In the genomic region with DNA sequence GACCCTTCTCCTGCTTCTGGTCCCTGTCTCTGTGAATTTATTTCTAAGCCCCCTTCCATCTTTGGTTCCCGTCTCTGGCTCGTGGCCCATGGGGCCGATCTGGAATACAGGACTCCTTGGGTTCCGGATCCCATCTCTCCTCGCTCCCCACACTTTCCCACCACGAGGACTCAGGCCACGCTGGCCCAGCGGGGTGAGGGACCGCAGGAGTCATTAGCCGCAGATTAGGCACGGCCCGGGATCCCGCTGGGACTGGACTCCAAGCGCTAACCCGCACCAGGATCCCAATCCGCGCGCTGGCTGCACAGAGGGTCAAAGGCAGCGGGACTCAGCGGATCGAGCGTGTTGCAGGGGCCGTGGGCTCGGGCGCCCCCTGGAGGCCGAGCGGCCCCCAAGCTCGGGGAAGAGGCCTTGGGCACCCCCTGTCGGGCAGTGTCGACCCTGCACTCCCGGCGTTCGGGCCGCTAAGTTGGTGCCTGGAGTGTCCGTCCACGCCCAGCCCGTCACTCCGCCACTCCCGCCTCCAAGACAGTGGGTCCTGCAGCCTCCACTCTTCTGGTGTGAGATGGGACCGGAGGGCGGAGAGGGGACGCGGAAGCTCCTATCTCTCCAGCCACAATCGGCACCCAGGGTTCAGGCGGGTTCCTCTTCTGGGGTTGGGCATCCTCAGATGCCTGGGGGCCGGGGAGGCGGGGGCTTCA, we compare ENCODE assay signal across 1 cellular context.
TF ChIP-seq lines count a peak whose summit lies in the region.

No MANE protein-coding gene starts in this region.

TF ChIP-seq in K562, 482 proteins besides CTCF, POLR2A, EP300 and RAD21 (continues in another document):
- TF ChIP-seq BRCA1 (IDR thresholded peaks at IDR 0.05), result no peak
- no peak for TF ChIP-seq BRCA1 (CRISPR knock-in tag; IDR thresholded peaks at IDR 0.05)
- 0 out of 2 replicates have a peak, but pooled peaks have one; percentile 20 for TF ChIP-seq THAP12 (CRISPR knock-in tag; IDR thresholded peaks at IDR 0.05)
- TF ChIP-seq, protein P1, sequence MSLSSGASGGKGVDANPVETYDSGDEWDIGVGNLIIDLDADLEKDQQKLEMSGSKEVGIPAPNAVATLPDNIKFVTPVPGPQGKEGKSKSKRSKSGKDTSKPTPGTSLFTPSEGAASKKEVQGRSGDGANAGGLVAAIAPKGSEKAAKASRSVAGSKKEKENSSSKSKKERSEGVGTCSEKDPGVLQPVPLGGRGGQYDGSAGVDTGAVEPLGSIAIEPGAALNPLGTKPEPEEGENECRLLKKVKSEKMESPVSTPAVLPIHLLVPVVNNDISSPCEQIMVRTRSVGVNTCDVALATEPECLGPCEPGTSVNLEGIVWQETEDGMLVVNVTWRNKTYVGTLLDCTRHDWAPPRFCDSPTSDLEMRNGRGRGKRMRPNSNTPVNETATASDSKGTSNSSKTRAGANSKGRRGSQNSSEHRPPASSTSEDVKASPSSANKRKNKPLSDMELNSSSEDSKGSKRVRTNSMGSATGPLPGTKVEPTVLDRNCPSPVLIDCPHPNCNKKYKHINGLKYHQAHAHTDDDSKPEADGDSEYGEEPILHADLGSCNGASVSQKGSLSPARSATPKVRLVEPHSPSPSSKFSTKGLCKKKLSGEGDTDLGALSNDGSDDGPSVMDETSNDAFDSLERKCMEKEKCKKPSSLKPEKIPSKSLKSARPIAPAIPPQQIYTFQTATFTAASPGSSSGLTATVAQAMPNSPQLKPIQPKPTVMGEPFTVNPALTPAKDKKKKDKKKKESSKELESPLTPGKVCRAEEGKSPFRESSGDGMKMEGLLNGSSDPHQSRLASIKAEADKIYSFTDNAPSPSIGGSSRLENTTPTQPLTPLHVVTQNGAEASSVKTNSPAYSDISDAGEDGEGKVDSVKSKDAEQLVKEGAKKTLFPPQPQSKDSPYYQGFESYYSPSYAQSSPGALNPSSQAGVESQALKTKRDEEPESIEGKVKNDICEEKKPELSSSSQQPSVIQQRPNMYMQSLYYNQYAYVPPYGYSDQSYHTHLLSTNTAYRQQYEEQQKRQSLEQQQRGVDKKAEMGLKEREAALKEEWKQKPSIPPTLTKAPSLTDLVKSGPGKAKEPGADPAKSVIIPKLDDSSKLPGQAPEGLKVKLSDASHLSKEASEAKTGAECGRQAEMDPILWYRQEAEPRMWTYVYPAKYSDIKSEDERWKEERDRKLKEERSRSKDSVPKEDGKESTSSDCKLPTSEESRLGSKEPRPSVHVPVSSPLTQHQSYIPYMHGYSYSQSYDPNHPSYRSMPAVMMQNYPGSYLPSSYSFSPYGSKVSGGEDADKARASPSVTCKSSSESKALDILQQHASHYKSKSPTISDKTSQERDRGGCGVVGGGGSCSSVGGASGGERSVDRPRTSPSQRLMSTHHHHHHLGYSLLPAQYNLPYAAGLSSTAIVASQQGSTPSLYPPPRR (CRISPR knock-in tag; IDR thresholded peaks at IDR 0.05; ENCODE audit: borderline replicate concordance), result 0 out of 2 replicates have a peak, but pooled peaks have one; percentile 52
- peak; percentile 68; the same call in 1 of the 2 replicates for TF ChIP-seq GATAD2B (IDR thresholded peaks at IDR 0.05; ENCODE audit: borderline replicate concordance)
- no peak for TF ChIP-seq CREBBP (IDR thresholded peaks at IDR 0.05; ENCODE audit: low read depth, low read length)
- peak; percentile 42 for TF ChIP-seq NEUROD1 (IDR thresholded peaks at IDR 0.05; ENCODE audit: borderline replicate concordance, low read depth, low read length, partially characterized antibody)
- peak; percentile 93 for TF ChIP-seq CTBP1 (IDR thresholded peaks at IDR 0.05; ENCODE audit: borderline replicate concordance)
- peak; percentile 33; the same call in 1 of the 2 replicates for TF ChIP-seq EP400 (IDR thresholded peaks at IDR 0.05)
- TF ChIP-seq STAG1 (CRISPR knock-in tag; IDR thresholded peaks at IDR 0.05; ENCODE audit: borderline replicate concordance), result peak; percentile 89
- TF ChIP-seq SAFB (IDR thresholded peaks at IDR 0.05; ENCODE audit: borderline replicate concordance, low read depth, low read length), result 0 out of 2 replicates have a peak, but pooled peaks have one; percentile 53
- no peak for TF ChIP-seq ZNF253 (CRISPR knock-in tag; conservative IDR thresholded peaks at IDR 0.05)
- TF ChIP-seq, protein P2, sequence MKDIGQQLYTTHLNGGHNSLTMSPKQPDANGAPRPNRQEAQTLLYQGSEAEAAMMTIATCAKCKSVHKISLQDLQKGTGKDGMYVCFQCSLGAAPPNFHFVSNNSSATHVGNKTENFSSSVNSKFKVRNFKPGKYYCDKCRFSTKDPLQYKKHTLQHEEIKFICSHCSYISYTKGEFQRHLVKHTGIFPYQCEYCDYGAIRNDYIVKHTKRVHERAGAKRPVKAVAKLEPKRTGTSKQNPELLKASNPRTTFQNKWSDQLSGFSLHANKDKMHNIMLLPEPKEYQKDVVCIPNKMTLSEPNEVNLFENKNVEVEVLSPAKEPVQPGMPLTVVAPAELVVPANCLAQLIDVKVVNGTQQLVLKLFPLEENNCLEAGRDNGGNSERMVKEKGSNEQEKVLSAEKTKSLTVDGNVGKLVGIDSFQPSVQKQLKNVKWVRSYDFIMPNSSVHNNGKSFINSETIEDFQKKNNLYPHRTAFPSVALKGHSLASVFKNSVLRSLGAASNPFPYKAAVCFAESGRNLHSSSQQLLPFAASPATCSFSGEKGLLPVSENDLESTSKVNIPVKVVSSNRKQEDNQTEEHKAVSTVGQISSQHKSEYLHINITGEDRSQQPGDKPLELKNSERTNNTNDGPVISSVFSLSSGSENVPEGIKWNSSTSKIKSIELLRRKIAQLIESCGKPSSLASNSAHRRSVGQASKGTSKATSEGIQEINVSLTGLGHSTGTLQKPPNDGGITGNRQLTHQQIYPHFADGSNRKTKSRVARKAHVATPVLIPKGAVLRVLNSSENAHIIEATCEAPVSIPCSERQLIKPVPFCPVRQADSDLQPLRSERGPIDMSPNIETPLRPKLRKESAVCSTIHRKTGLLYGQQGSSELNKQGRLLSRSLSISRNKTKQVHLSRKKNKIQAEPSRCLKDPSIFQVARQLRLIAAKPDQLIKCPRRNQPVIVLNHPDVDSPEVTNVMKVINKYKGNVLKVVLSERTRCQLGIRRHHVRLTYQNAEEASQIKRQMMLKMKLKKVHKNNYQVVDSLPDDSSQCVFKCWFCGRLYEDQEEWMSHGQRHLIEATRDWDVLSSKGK (CRISPR knock-in tag; IDR thresholded peaks at IDR 0.05), result no peak
- TF ChIP-seq, protein P3, sequence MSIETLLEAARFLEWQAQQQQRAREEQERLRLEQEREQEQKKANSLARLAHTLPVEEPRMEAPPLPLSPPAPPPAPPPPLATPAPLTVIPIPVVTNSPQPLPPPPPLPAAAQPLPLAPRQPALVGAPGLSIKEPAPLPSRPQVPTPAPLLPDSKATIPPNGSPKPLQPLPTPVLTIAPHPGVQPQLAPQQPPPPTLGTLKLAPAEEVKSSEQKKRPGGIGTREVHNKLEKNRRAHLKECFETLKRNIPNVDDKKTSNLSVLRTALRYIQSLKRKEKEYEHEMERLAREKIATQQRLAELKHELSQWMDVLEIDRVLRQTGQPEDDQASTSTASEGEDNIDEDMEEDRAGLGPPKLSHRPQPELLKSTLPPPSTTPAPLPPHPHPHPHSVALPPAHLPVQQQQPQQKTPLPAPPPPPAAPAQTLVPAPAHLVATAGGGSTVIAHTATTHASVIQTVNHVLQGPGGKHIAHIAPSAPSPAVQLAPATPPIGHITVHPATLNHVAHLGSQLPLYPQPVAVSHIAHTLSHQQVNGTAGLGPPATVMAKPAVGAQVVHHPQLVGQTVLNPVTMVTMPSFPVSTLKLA (conservative IDR thresholded peaks at IDR 0.05), result peak in 1 of 2 experiments; percentile 51; a peak in 1 of 4 replicates
- peak; percentile 59 for TF ChIP-seq MGA (IDR thresholded peaks at IDR 0.05)
- TF ChIP-seq SRF (CRISPR knock-in tag; IDR thresholded peaks at IDR 0.05), result peak in 1 of 2 experiments; percentile 56; a peak in 1 of 4 replicates
- 0 out of 2 replicates have a peak, but pooled peaks have one; percentile 47 for TF ChIP-seq NR2C2 (CRISPR knock-in tag; IDR thresholded peaks at IDR 0.05)
- TF ChIP-seq NR2C2 (tag; IDR thresholded peaks at IDR 0.05), result peak; percentile 82
- no peak for TF ChIP-seq ZNF347 (CRISPR knock-in tag; IDR thresholded peaks at IDR 0.05; ENCODE audit: low read depth)
- TF ChIP-seq ZNF57 (CRISPR knock-in tag; IDR thresholded peaks at IDR 0.05), result 0 out of 2 replicates have a peak, but pooled peaks have one; percentile 31
- no peak for TF ChIP-seq ZNF696 (CRISPR knock-in tag; conservative IDR thresholded peaks at IDR 0.05)
- TF ChIP-seq LCOR (CRISPR knock-in tag; IDR thresholded peaks at IDR 0.05), result peak; percentile 79
- peak; percentile 82 for TF ChIP-seq HMGN3 (IDR thresholded peaks at IDR 0.05; ENCODE audit: borderline replicate concordance, extremely low read depth, insufficient read length, low read depth, low read length)
